18 cellular contexts compared by ENCODE assay signal in genomic region chr17:4559851-4560820, GRCh38. TPM values are rescaled to one million over a fixed set of nuclear protein-coding genes. Genes with fewer than 3 reads are reported as not detected.
DNase-seq lines count a peak whose midpoint lies in the region; ATAC-seq and TF ChIP-seq lines count a peak whose summit lies in the region.
"Had no signal": no experiment of that assay in that cellular context is flagged by ENCODE, and none has a peak within 500 bp of the region (broad histone marks: within the 10 kb centered on the region; RNA-seq: fewer than 3 reads in every experiment).

GGT6 (minus strand) TSS chr17:4560577; CDS start chr17:4560521, 56 bp downstream.

- peak within 1 kb of the TSS; percentile 5 for H3K9ac ChIP-seq in rectal smooth muscle tissue (ENCODE audit: low read length)

- no peak within 1 kb of the TSS for H3K4me3 ChIP-seq in RWPE2 (ENCODE audit: severe bottlenecking)
- no peak within 1 kb of the TSS for H3K4me3 ChIP-seq in left lung
- H3K4me3 ChIP-seq in rectal smooth muscle tissue (ENCODE audit: low read length), result peak within 1 kb of the TSS; percentile 58
- H3K4me3 ChIP-seq: GM12878, PC-9, uterus had no signal

- DNase-seq in NCI-H1436 (lab: John Stamatoyannopoulos, UW) (peak; percentile 5), NCI-H1436 treated with DMSO at 0.1 percent for 48 hours (lab: John Stamatoyannopoulos, UW) (no peak), RWPE2 (ENCODE audit: low spot score) (peak; percentile 49), left lung (peak in 1 of 2 donors; percentile 69)
- DNase-seq: 8988T; activated naive CD4-positive, alpha-beta T cell treated with anti-CD3 and anti-CD28 coated beads, Interleukin-2, amount 10 ng/mL, durations not matched to agents 7 days and 5 days; CD4-positive, alpha-beta memory T cell; stimulated activated naive B cell treated with anti-CD40 and anti-IgM and Interleukin-4, amounts not matched to agents 10 μg/mL and 1 μg/mL and 100 μg/mL, for 72 hours; SW 1271; uterus had no signal

- H3K27ac ChIP-seq in RWPE2 (ENCODE audit: poor library complexity, severe bottlenecking), result no peak within 1 kb of the TSS
- H3K27ac ChIP-seq in left lung, result no peak within 1 kb of the TSS
- H3K27ac ChIP-seq in rectal smooth muscle tissue (ENCODE audit: low read depth, low read length), result no peak within 1 kb of the TSS
- H3K27ac ChIP-seq: PC-9, uterus had no signal

- H3K36me3 ChIP-seq in RWPE2 (ENCODE audit: low read depth) (no peaks in the 10 kb centered on the region), left lung (no peaks in the 10 kb centered on the region), rectal smooth muscle tissue (ENCODE audit: control insufficient read depth, insufficient read depth, low read length) (no peaks in the 10 kb centered on the region)
- H3K36me3 ChIP-seq: uterus had no signal

- H3K4me1 ChIP-seq in RWPE2 (ENCODE audit: insufficient read depth, poor library complexity, severe bottlenecking) (peaks cover 10% of the 10 kb centered on the region), left lung (peaks cover 3 to 8% of the 10 kb centered on the region in 2 donors), rectal smooth muscle tissue (ENCODE audit: control insufficient read depth, insufficient read depth, low read length) (peaks cover 7% of the 10 kb centered on the region)
- H3K4me1 ChIP-seq: uterus had no signal

- ATAC-seq in RWPE2 (ENCODE audit: low read depth) (no peak), left lung (peak; percentile 78), GM19397 (IDR thresholded peaks at IDR 0.05; ENCODE audit: unreplicated experiment) (no peak), HG03095 (IDR thresholded peaks at IDR 0.05; ENCODE audit: unreplicated experiment) (no peak)
- ATAC-seq in activated CD4-positive, CD25-positive, alpha-beta regulatory T cell treated with anti-CD3 and anti-CD28 coated beads, Interleukin-2, amount 50 U/mL, for 24 hours, result no peak
- ATAC-seq: GM12878; sciatic nerve; stimulated activated naive B cell treated with anti-CD40 and anti-IgM and Interleukin-4, amounts not matched to agents 10 μg/mL and 1 μg/mL and 100 μg/mL, for 72 hours had no signal

- no peaks in the 10 kb centered on the region for H3K27me3 ChIP-seq in RWPE2 (ENCODE audit: insufficient read depth, poor library complexity, severe bottlenecking)
- H3K27me3 ChIP-seq in left lung, result no peaks in the 10 kb centered on the region
- H3K27me3 ChIP-seq in rectal smooth muscle tissue (ENCODE audit: control insufficient read depth, insufficient read depth, low read length), result no peaks in the 10 kb centered on the region
- H3K27me3 ChIP-seq: uterus had no signal

- TF ChIP-seq CTCF in RWPE2 (IDR thresholded peaks at IDR 0.05; ENCODE audit: poor library complexity, severe bottlenecking) (no peak), left lung (IDR thresholded peaks at IDR 0.05) (no peak)

- intact Hi-C loops in left lung (cut with DNase I), result no loop called here

- no peaks in the 10 kb centered on the region for H3K9me3 ChIP-seq in RWPE2 (ENCODE audit: severe bottlenecking)
- no peaks in the 10 kb centered on the region for H3K9me3 ChIP-seq in left lung
- H3K9me3 ChIP-seq: uterus had no signal

RNA-seq across cellular contexts. Expression of gene GGT6, which starts in this region (rescaled TPM):
- 10 to 100 TPM in 1 of 2 donors, 1 to 10 TPM in 1; 1.8 to 17.4 TPM for total RNA-seq in left lung
- total RNA-seq: CD4-positive, alpha-beta memory T cell; NCI-H460; sciatic nerve had no signal
